ENCODE assay signal across 8 cellular contexts in genomic region chr12:2641209-2641608, GRCh38.
DNase-seq lines count a peak whose midpoint lies in the region; ATAC-seq and TF ChIP-seq lines count a peak whose summit lies in the region.

No MANE protein-coding gene starts in this region.

- H3K27ac Mint-ChIP-seq in neural progenitor cell (no peak overlapping the region), mesothelial cell of epicardium (no peak overlapping the region)

- no peak overlapping the region for H3K9ac ChIP-seq in neural progenitor cell

- peak overlapping the region; percentile 14 for H2AFZ ChIP-seq in neural progenitor cell (replicated peaks)

- H3K36me3 Mint-ChIP-seq in neural progenitor cell, result no peaks in the 10 kb centered on the region
- H3K36me3 Mint-ChIP-seq in mesothelial cell of epicardium, result no peaks in the 10 kb centered on the region

- no peak for ATAC-seq in GM18873 (IDR thresholded peaks at IDR 0.05; ENCODE audit: low FRiP score, unreplicated experiment)

- H3K27me3 Mint-ChIP-seq in neural progenitor cell (ENCODE audit: insufficient read depth, low read depth), result peaks cover 8% of the 10 kb centered on the region
- H3K27me3 Mint-ChIP-seq in mesothelial cell of epicardium (ENCODE audit: low read depth), result no peaks in the 10 kb centered on the region

- no peak overlapping the region for H3K27ac ChIP-seq in neural progenitor cell

- H3K79me2 ChIP-seq in neural progenitor cell (ENCODE audit: low read depth), result no peaks in the 10 kb centered on the region

- no peaks in the 10 kb centered on the region for H3K27me3 ChIP-seq in neural progenitor cell

- H4K20me1 ChIP-seq in neural progenitor cell (ENCODE audit: low read depth), result no peaks in the 10 kb centered on the region

- peak; percentile 52 for DNase-seq in EL
- peak; percentile 18 for DNase-seq in NCI-H226
- peak; percentile 67 to 85 for DNase-seq in dermis microvascular lymphatic vessel endothelial cell (ENCODE audit: low read depth in 2 of 2)
- DNase-seq in neural progenitor cell (ENCODE audit: low spot score), result peak; percentile 56
- DNase-seq in mesothelial cell of epicardium (ENCODE audit: low spot score in 2 of 2, unreplicated experiment in 2 of 2), result no peak
- DNase-seq in NCI-H524 treated with DMSO at 0.1 percent for 48 hours (lab: John Stamatoyannopoulos, UW), result no peak
- no peak for DNase-seq in T-helper 1 cell

- TF ChIP-seq CTCF in neural progenitor cell (IDR thresholded peaks at IDR 0.05), result peak; percentile 51
- TF ChIP-seq CTCF in mesothelial cell of epicardium (IDR thresholded peaks at IDR 0.05; ENCODE audit: unreplicated experiment), result no peak

- no peak overlapping the region for H3K4me2 ChIP-seq in neural progenitor cell

- H3K9me3 ChIP-seq in neural progenitor cell (ENCODE audit: low read depth), result no peaks in the 10 kb centered on the region

- H3K4me1 ChIP-seq in neural progenitor cell, result peaks cover 15% of the 10 kb centered on the region

- H3K4me1 Mint-ChIP-seq in neural progenitor cell, result peaks cover 40% of the 10 kb centered on the region
- no peaks in the 10 kb centered on the region for H3K4me1 Mint-ChIP-seq in mesothelial cell of epicardium

- no peak overlapping the region for H3K4me3 ChIP-seq in neural progenitor cell

- H3F3A ChIP-seq in neural progenitor cell (ENCODE audit: low read depth), result no peaks in the 10 kb centered on the region

- H3K9me3 Mint-ChIP-seq in neural progenitor cell, result no peaks in the 10 kb centered on the region
- no peaks in the 10 kb centered on the region for H3K9me3 Mint-ChIP-seq in mesothelial cell of epicardium

- H3K4me3 Mint-ChIP-seq in neural progenitor cell (no peak overlapping the region), mesothelial cell of epicardium (no peak overlapping the region)

- no peaks in the 10 kb centered on the region for H3K36me3 ChIP-seq in neural progenitor cell

Comparison
In these comparisons a context has a peak if more than half of its experiments do, and no peak if none do; other contexts are left out.
1. DNase-seq: peak in EL (single experiment), NCI-H226 (single experiment), dermis microvascular lymphatic vessel endothelial cell (2 of 2) and neural progenitor cell (single experiment); none in mesothelial cell of epicardium (0 of 2), NCI-H524 treated with DMSO at 0.1 percent for 48 hours (single experiment) and T-helper 1 cell (0 of 5).